Comparison of ENCODE assay signal across 7 cellular contexts in genomic region chr3:170585937-170586310, GRCh38. TPM values are rescaled to one million over a fixed set of nuclear protein-coding genes. Genes with fewer than 3 reads are reported as not detected.
DNase-seq lines count a peak whose midpoint lies in the region; ATAC-seq and TF ChIP-seq lines count a peak whose summit lies in the region.

SLC7A14 (minus strand) TSS chr3:170586075; CDS start chr3:170526936, 59,139 bp downstream.

- H3K9me3 Mint-ChIP-seq in HFFc6 = no peaks in the 10 kb centered on the region

- H3K4me2 ChIP-seq in parathyroid adenoma (ENCODE audit: low read length) = peak within 1 kb of the TSS; percentile 9

- ATAC-seq in foreskin keratinocyte = peak; percentile 11
- ATAC-seq in GM21515 (IDR thresholded peaks at IDR 0.05; ENCODE audit: unreplicated experiment) = no peak

- no peak within 1 kb of the TSS for H3K27ac Mint-ChIP-seq in HFFc6

- no peaks in the 10 kb centered on the region for H3K36me3 Mint-ChIP-seq in HFFc6 (ENCODE audit: low read depth)

- peak within 1 kb of the TSS; percentile 63 for H3K4me3 Mint-ChIP-seq in HFFc6

- peak within 1 kb of the TSS; percentile 39 for H3K9ac ChIP-seq in parathyroid adenoma

- H3K27ac ChIP-seq in foreskin keratinocyte (no peak within 1 kb of the TSS), parathyroid adenoma (peak within 1 kb of the TSS; percentile 11), Peyer's patch (no peak within 1 kb of the TSS)

- H3K9me3 ChIP-seq in parathyroid adenoma (ENCODE audit: control insufficient read depth, low read length) (peaks cover 3% of the 10 kb centered on the region), Peyer's patch (no peaks in the 10 kb centered on the region)

- H3K27me3 ChIP-seq in foreskin keratinocyte (peaks cover 96% of the 10 kb centered on the region), parathyroid adenoma (ENCODE audit: control insufficient read depth, insufficient read depth, low read length) (no peaks in the 10 kb centered on the region), Peyer's patch (peaks cover 0 to 11% of the 10 kb centered on the region in 2 donors)

- H3K4me1 ChIP-seq in foreskin keratinocyte (no peaks in the 10 kb centered on the region), parathyroid adenoma (no peaks in the 10 kb centered on the region), Peyer's patch (peaks cover 0 to 13% (median 0%) of the 10 kb centered on the region in 4 donors)

- no peak for TF ChIP-seq POLR2A in Peyer's patch (IDR thresholded peaks at IDR 0.05)

- no peaks in the 10 kb centered on the region for H3K79me2 ChIP-seq in parathyroid adenoma

- H3K36me3 ChIP-seq in parathyroid adenoma (ENCODE audit: control insufficient read depth, insufficient read depth, low read length) (no peaks in the 10 kb centered on the region), Peyer's patch (no peaks in the 10 kb centered on the region)

- no peak within 1 kb of the TSS for H3K4me3 ChIP-seq in parathyroid adenoma (ENCODE audit: low read depth, low read length)
- H3K4me3 ChIP-seq in Peyer's patch = peak within 1 kb of the TSS in 2 of 4 donors; percentile 20 to 35

- peaks cover 11% of the 10 kb centered on the region; the same call in 1 of the 2 replicates for H3K4me1 Mint-ChIP-seq in HFFc6 (ENCODE audit: low read depth)

- DNase-seq in HFFc6 = no peak
- DNase-seq in NCI-H526 treated with DMSO at 0.1 percent for 48 hours (lab: John Stamatoyannopoulos, UW) = peak; percentile 62
- DNase-seq in foreskin keratinocyte = no peak
- DNase-seq in Peyer's patch = no peak
- DNase-seq in stimulated activated CD4-positive, alpha-beta T cell treated with anti-CD3 and anti-CD28 coated beads, Interleukin-4, amount 100 ng/mL, for 4 hours = no peak

- peaks cover 25% of the 10 kb centered on the region for H3K27me3 Mint-ChIP-seq in HFFc6 (ENCODE audit: insufficient read depth)

- TF ChIP-seq CTCF in HFFc6 (IDR thresholded peaks at IDR 0.05) = no peak
- no peak for TF ChIP-seq CTCF in foreskin keratinocyte (conservative IDR thresholded peaks at IDR 0.05)
- no peak for TF ChIP-seq CTCF in parathyroid adenoma (IDR thresholded peaks at IDR 0.05)
- no peak for TF ChIP-seq CTCF in Peyer's patch (IDR thresholded peaks at IDR 0.05)

- peak within 1 kb of the TSS; percentile 93 for H2AFZ ChIP-seq in parathyroid adenoma

RNA-seq across cellular contexts. Expression of gene SLC7A14, which starts in this region (rescaled TPM):
- under 1 TPM; 0.14 to 0.53 (median 0.39) TPM for total RNA-seq in HFFc6 (2021; fragmentation: NEBNext Ultra II Directional; extraction: Animal tissue kit (Norgen Biotek cat#: 25700))
- 0.04 TPM in 1 of 2 replicates, not detected in the other for total RNA-seq in foreskin keratinocyte
- not detected in 2 replicates for polyA plus RNA-seq in foreskin keratinocyte
- total RNA-seq in Peyer's patch = under 1 TPM in 3 of 4 donors, not detected in 1; 0.18 to 0.40 (median 0.38) TPM

Comparison
In these comparisons a context has a peak if more than half of its experiments do, and no peak if none do; other contexts are left out.
1. Peak in ATAC-seq in foreskin keratinocyte; RNA of the gene not detected or under 1 TPM.